ENCODE assay signal across 8 cellular contexts in genomic region chr14:104130974-104131651, GRCh38. TPM values are rescaled to one million over a fixed set of nuclear protein-coding genes. Genes with fewer than 3 reads are reported as not detected.
DNase-seq lines count a peak whose midpoint lies in the region; FAIRE-seq and TF ChIP-seq lines count a peak whose summit lies in the region.

No MANE protein-coding gene starts in this region.

- no peaks in the 10 kb centered on the region for H3K36me3 ChIP-seq in astrocyte (ENCODE audit: insufficient read depth, low read length)
- no peaks in the 10 kb centered on the region for H3K36me3 ChIP-seq in transverse colon

- TF ChIP-seq EP300 in transverse colon (IDR thresholded peaks at IDR 0.05; ENCODE audit: low read depth) = no peak

- no peaks in the 10 kb centered on the region for H3K4me1 Mint-ChIP-seq in astrocyte (ENCODE audit: low read depth, unreplicated experiment)

- 9% methylated on average over 11 of the region's 11 CpGs; no CpG with 5 or more reads in 1 of the 2 donors for WGBS in transverse colon (ENCODE audit: low coverage in 1 of 2), 2 donors

- peaks cover 12% of the 10 kb centered on the region for H3K27me3 ChIP-seq in astrocyte (ENCODE audit: insufficient read depth, low read length)
- H3K27me3 ChIP-seq in transverse colon = peaks cover 48% of the 10 kb centered on the region

- H3K36me3 Mint-ChIP-seq in astrocyte (ENCODE audit: low read depth, unreplicated experiment) = peaks cover 2% of the 10 kb centered on the region

- H4K20me1 ChIP-seq in astrocyte (ENCODE audit: insufficient read depth, low read length) = no peaks in the 10 kb centered on the region

- H3K27ac Mint-ChIP-seq in astrocyte (ENCODE audit: unreplicated experiment) = no peak overlapping the region

- no peak for FAIRE-seq in astrocyte (lab: Jason Lieb, UNC)

- H3K4me3 Mint-ChIP-seq in astrocyte (ENCODE audit: unreplicated experiment) = no peak overlapping the region

- no peak overlapping the region for H3K9ac ChIP-seq in astrocyte (ENCODE audit: low read length)

- no peak overlapping the region for H3K4me2 ChIP-seq in astrocyte (ENCODE audit: low read length)

- intact Hi-C loops in transverse colon (cut with DNase I; ENCODE audit: low total_unique reads) = no loop called here

- TF ChIP-seq CTCF in GM12865 (IDR thresholded peaks at IDR 0.05; ENCODE audit: insufficient read depth, low read depth, low read length, missing control alignments) = peak; percentile 38
- TF ChIP-seq CTCF in astrocyte (IDR thresholded peaks at IDR 0.05; ENCODE audit: insufficient read depth, low read depth, low read length) = peak; percentile 29
- peak; percentile 46 to 94 (median 63) for TF ChIP-seq CTCF in transverse colon (IDR thresholded peaks at IDR 0.05)

- peaks cover 54% of the 10 kb centered on the region for H3K27me3 Mint-ChIP-seq in astrocyte (ENCODE audit: low read depth, unreplicated experiment)

- peaks cover 15% of the 10 kb centered on the region for H3K9me3 Mint-ChIP-seq in astrocyte (ENCODE audit: unreplicated experiment)

- DNase-seq in A172 (ENCODE audit: low spot score) (peak; percentile 6), GM12865 (ENCODE audit: low read depth) (peak; percentile 40), NCI-H226 (peak; percentile 22), astrocyte (ENCODE audit: low read depth) (no peak), kidney tubule cell (ENCODE audit: low spot score) (peak; percentile 58), transverse colon (peak; percentile 66)
- DNase-seq in stimulated activated CD4-positive, alpha-beta T cell treated with anti-CD3 and anti-CD28 coated beads, Interleukin-2, amount 100 ng/mL, for 48 hours = no peak
- DNase-seq in effector CD4-positive, alpha-beta T cell = no peak

- H3K27ac ChIP-seq in astrocyte (ENCODE audit: low read depth, low read length) (no peak overlapping the region), transverse colon (no peak overlapping the region)

- H3K4me3 ChIP-seq in GM12865 (ENCODE audit: low read depth, low read length) (no peak overlapping the region), astrocyte (ENCODE audit: insufficient read depth, low read depth, low read length) (no peak overlapping the region), transverse colon (no peak overlapping the region)

- no peak for TF ChIP-seq POLR2A in transverse colon (IDR thresholded peaks at IDR 0.05)

- peaks cover 9% of the 10 kb centered on the region for H3K9me3 ChIP-seq in astrocyte (ENCODE audit: insufficient read depth, low read depth, low read length)
- H3K9me3 ChIP-seq in transverse colon = peaks cover 9 to 11% of the 10 kb centered on the region in 2 donors

- no peaks in the 10 kb centered on the region for H3K79me2 ChIP-seq in astrocyte (ENCODE audit: insufficient read depth, low read length)

- in situ Hi-C loops in transverse colon (cut with MboI; ENCODE audit: low pct_ligation_motif_present in 1 of 4, low pct_unique_long_range_greater_than_20kb in 1 of 4, low sequenced_read_pairs in 3 of 4) = loop anchor here (5.0 to 25.0 kb wide), 2 partner anchors 54 to 431 kb away; no protein-coding TSS in a partner anchor

- H3K4me1 ChIP-seq in astrocyte (ENCODE audit: insufficient read depth, low read length) (no peaks in the 10 kb centered on the region), transverse colon (peaks cover 0 to 11% (median 8%) of the 10 kb centered on the region in 4 donors)

- H2AFZ ChIP-seq in astrocyte (ENCODE audit: low read depth, low read length) = no peak overlapping the region

RNA-seq across cellular contexts. Expression of gene KIF26A, which starts 7.3 kb away (rescaled TPM):
- 2.4 and 3.0 TPM in 2 replicates for total RNA-seq in A172 (2014; rRNA removed; shearing (Covaris generic))
- total RNA-seq in astrocyte (1.4 TPM in 2 replicates), transverse colon (1 to 10 TPM; 2.2 to 7.8 (median 4.4) TPM)

RNA-seq across cellular contexts. Expression of gene ASPG, which starts 45.6 kb away (rescaled TPM):
- total RNA-seq in A172 (2014; rRNA removed; shearing (Covaris generic)) = not detected in 2 replicates
- 0.10 TPM in 1 of 2 replicates, not detected in the other for total RNA-seq in astrocyte
- total RNA-seq in transverse colon = 10 to 100 TPM in 2 of 4 donors, 1 to 10 TPM in 2; 4.4 to 20.3 (median 8.7) TPM

Comparison
In these comparisons a context has a peak if more than half of its experiments do, and no peak if none do; other contexts are left out.
1. DNase-seq: peak in A172 (single experiment), GM12865 (single experiment), NCI-H226 (single experiment), kidney tubule cell (single experiment) and transverse colon (single experiment); none in astrocyte (single experiment), stimulated activated CD4-positive, alpha-beta T cell treated with anti-CD3 and anti-CD28 coated beads, Interleukin-2, amount 100 ng/mL, for 48 hours (0 of 2) and effector CD4-positive, alpha-beta T cell (single experiment).
2. Peak in every context shown above with its lines, with median percentiles within 50 percentile points of each other: CTCF ChIP-seq.